In genomic region chrX:38859602-38860001, GRCh38 we compare ENCODE assay signal across 20 cellular contexts. TPM values are rescaled to one million over a fixed set of nuclear protein-coding genes. Genes with fewer than 3 reads are reported as not detected.
DNase-seq lines count a peak whose midpoint lies in the region; ATAC-seq and TF ChIP-seq lines count a peak whose summit lies in the region.
"Had no signal": no experiment of that assay in that cellular context is flagged by ENCODE, and none has a peak within 500 bp of the region (broad histone marks: within the 10 kb centered on the region; RNA-seq: fewer than 3 reads in every experiment).

No MANE protein-coding gene starts in this region.

- intact Hi-C loops in left lung (cut with DNase I) (no loop called here), Calu3 (cut with micrococcal nuclease; ENCODE audit: unreplicated experiment) (no loop called here)

- TF ChIP-seq CTCF in BE2C (IDR thresholded peaks at IDR 0.05; ENCODE audit: low read depth, low read length) = no peak
- no peak for TF ChIP-seq CTCF in HFFc6 (IDR thresholded peaks at IDR 0.05)
- TF ChIP-seq CTCF in left lung (IDR thresholded peaks at IDR 0.05) = no peak
- no peak for TF ChIP-seq CTCF in Calu3 (IDR thresholded peaks at IDR 0.05; ENCODE audit: unreplicated experiment)

- H3K27me3 ChIP-seq in BE2C (no peaks in the 10 kb centered on the region), left lung (no peaks in the 10 kb centered on the region)
- no peaks in the 10 kb centered on the region for H3K27me3 ChIP-seq in CD8-positive, alpha-beta memory T cell (ENCODE audit: insufficient read depth, low read length, poor library complexity, severe bottlenecking)
- H3K27me3 ChIP-seq: Peyer's patch, transverse colon had no signal

- peak; percentile 30 for ATAC-seq in left lung
- ATAC-seq: naive thymus-derived CD8-positive, alpha-beta T cell had no signal

- H3K4me3 Mint-ChIP-seq in HFFc6 = no peak overlapping the region
- H3K4me3 Mint-ChIP-seq in CD8-positive, alpha-beta memory T cell = no peak overlapping the region
- no peak overlapping the region for H3K4me3 Mint-ChIP-seq in Calu3 (ENCODE audit: low read depth, unreplicated experiment)
- H3K4me3 Mint-ChIP-seq: naive thymus-derived CD8-positive, alpha-beta T cell had no signal

- DNase-seq in BE2C = peak; percentile 5
- peak; percentile 16 for DNase-seq in HFFc6
- DNase-seq in astrocyte of the hippocampus (ENCODE audit: low read depth, low spot score) = peak; percentile 16
- DNase-seq in left lung = no peak
- no peak for DNase-seq in CD8-positive, alpha-beta memory T cell
- no peak for DNase-seq in effector CD8-positive, alpha-beta T cell (lab: John Stamatoyannopoulos, UW)
- DNase-seq in Calu3 = no peak
- DNase-seq: activated CD4-positive, alpha-beta T cell treated with anti-CD3 and anti-CD28 coated beads, Interleukin-2, amount 50 U/mL, for 4 hours; anterior cingulate cortex; C1 segment of cervical spinal cord; head of caudate nucleus; Karpas-422; naive thymus-derived CD8-positive, alpha-beta T cell; NCI-H1417 treated with DMSO at 0.1 percent for 48 hours; Peyer's patch; SW 1271; transverse colon had no signal

- BruUV-seq in Calu3 (replicated peaks; lab: Mats Ljungman, UMichigan) = no TSS peak

- no peaks in the 10 kb centered on the region for H3K27me3 Mint-ChIP-seq in HFFc6 (ENCODE audit: insufficient read depth)
- H3K27me3 Mint-ChIP-seq in CD8-positive, alpha-beta memory T cell = no peaks in the 10 kb centered on the region
- no peaks in the 10 kb centered on the region for H3K27me3 Mint-ChIP-seq in Calu3 (ENCODE audit: unreplicated experiment)
- H3K27me3 Mint-ChIP-seq: naive thymus-derived CD8-positive, alpha-beta T cell had no signal

- peaks cover 9% of the 10 kb centered on the region for H3K4me1 Mint-ChIP-seq in HFFc6 (ENCODE audit: low read depth)
- H3K4me1 Mint-ChIP-seq in CD8-positive, alpha-beta memory T cell = peaks cover 0 to 6% (median 3%) of the 10 kb centered on the region in 3 donors
- H3K4me1 Mint-ChIP-seq in Calu3 (ENCODE audit: low read depth, unreplicated experiment) = no peaks in the 10 kb centered on the region

- H3K9me3 Mint-ChIP-seq in HFFc6 (no peaks in the 10 kb centered on the region), Calu3 (ENCODE audit: low read depth, unreplicated experiment) (no peaks in the 10 kb centered on the region)
- no peaks in the 10 kb centered on the region for H3K9me3 Mint-ChIP-seq in CD8-positive, alpha-beta memory T cell
- H3K9me3 Mint-ChIP-seq: naive thymus-derived CD8-positive, alpha-beta T cell had no signal

- H3K4me1 ChIP-seq in BE2C (no peaks in the 10 kb centered on the region), left lung (peaks cover 0 to 7% of the 10 kb centered on the region in 2 donors)
- no peaks in the 10 kb centered on the region for H3K4me1 ChIP-seq in CD8-positive, alpha-beta memory T cell (ENCODE audit: insufficient read depth, low read length)
- H3K4me1 ChIP-seq: parathyroid adenoma, Peyer's patch had no signal

- CTCF ChIA-PET in CD8-positive, alpha-beta memory T cell (lab: Charles Lee) = no interaction called here
- CTCF ChIA-PET in Calu3 (lab: Charles Lee) = no interaction called here

- peak overlapping the region; percentile 40; the same call in 1 of the 2 replicates for H3K27ac Mint-ChIP-seq in HFFc6
- H3K27ac Mint-ChIP-seq in CD8-positive, alpha-beta memory T cell = no peak overlapping the region
- H3K27ac Mint-ChIP-seq in Calu3 (ENCODE audit: unreplicated experiment) = no peak overlapping the region

- no peaks in the 10 kb centered on the region for H3K36me3 ChIP-seq in BE2C
- H3K36me3 ChIP-seq in left lung = no peaks in the 10 kb centered on the region
- H3K36me3 ChIP-seq in CD8-positive, alpha-beta memory T cell (ENCODE audit: insufficient read depth, low read length) = no peaks in the 10 kb centered on the region
- H3K36me3 ChIP-seq: Peyer's patch, transverse colon had no signal

- no peak overlapping the region for H3K27ac ChIP-seq in left lung
- H3K27ac ChIP-seq in CD8-positive, alpha-beta memory T cell (ENCODE audit: low read depth, low read length) = no peak overlapping the region
- H3K27ac ChIP-seq: coronary artery, parathyroid adenoma, Peyer's patch, skin epidermis, transverse colon had no signal

- H3K4me3 ChIP-seq in BE2C (ENCODE audit: low read depth, low read length) (no peak overlapping the region), left lung (no peak overlapping the region)
- H3K4me3 ChIP-seq in CD8-positive, alpha-beta memory T cell (ENCODE audit: low read length) = no peak overlapping the region
- H3K4me3 ChIP-seq: coronary artery, Peyer's patch, skin epidermis, transverse colon had no signal

- H3K36me3 Mint-ChIP-seq in HFFc6 (ENCODE audit: low read depth) = no peaks in the 10 kb centered on the region
- H3K36me3 Mint-ChIP-seq in CD8-positive, alpha-beta memory T cell = no peaks in the 10 kb centered on the region
- no peaks in the 10 kb centered on the region for H3K36me3 Mint-ChIP-seq in Calu3 (ENCODE audit: insufficient read depth, unreplicated experiment)
- H3K36me3 Mint-ChIP-seq: naive thymus-derived CD8-positive, alpha-beta T cell had no signal

- H3K9me3 ChIP-seq in BE2C = no peaks in the 10 kb centered on the region
- no peaks in the 10 kb centered on the region for H3K9me3 ChIP-seq in left lung
- no peaks in the 10 kb centered on the region for H3K9me3 ChIP-seq in CD8-positive, alpha-beta memory T cell (ENCODE audit: low read length)
- H3K9me3 ChIP-seq: Peyer's patch, transverse colon had no signal

- POLR2A ChIA-PET in CD8-positive, alpha-beta memory T cell (lab: Charles Lee) = no interaction called here

RNA-seq across cellular contexts. Expression of gene MID1IP1, which starts 58.3 kb away (rescaled TPM):
- 282 TPM for polyA plus RNA-seq in BE2C (2012; ENCODE audit: insufficient read depth, insufficient read length, low read depth)
- 10 to 100 TPM; 17.3 to 22.5 (median 18.5) TPM for total RNA-seq in HFFc6 (2021; fragmentation: NEBNext Ultra II Directional; extraction: Animal tissue kit (Norgen Biotek cat#: 25700))
- total RNA-seq in left lung (10 to 100 TPM; 73.5 to 74.2 TPM), Calu3 (2022) (46.7 and 53.5 TPM in 2 replicates)
- total RNA-seq in CD8-positive, alpha-beta memory T cell = 10 to 100 TPM; 69.9 to 73.6 TPM
- 20.8 TPM for polyA plus RNA-seq in CD8-positive, alpha-beta memory T cell

Comparison
In these comparisons a context has a peak if more than half of its experiments do, and no peak if none do; other contexts are left out.
1. DNase-seq: peak in BE2C (single experiment), HFFc6 (single experiment) and astrocyte of the hippocampus (single experiment); none in left lung (0 of 2), CD8-positive, alpha-beta memory T cell (0 of 5), effector CD8-positive, alpha-beta T cell (single experiment) and Calu3 (single experiment).